23 cellular contexts compared by ENCODE assay signal in genomic region chr11:133491680-133492383, GRCh38. TPM values are rescaled to one million over a fixed set of nuclear protein-coding genes. Genes with fewer than 3 reads are reported as not detected.
DNase-seq lines count a peak whose midpoint lies in the region; ATAC-seq and TF ChIP-seq lines count a peak whose summit lies in the region.
"Had no signal": no experiment of that assay in that cellular context is flagged by ENCODE, and none has a peak within 500 bp of the region (broad histone marks: within the 10 kb centered on the region; RNA-seq: fewer than 3 reads in every experiment).

No MANE protein-coding gene starts in this region.

- no peak overlapping the region for H2BK5ac ChIP-seq in neuronal stem cell (ENCODE audit: low read length)

- no peak overlapping the region for H2BK120ac ChIP-seq in neuronal stem cell (ENCODE audit: low read depth, low read length)

- H3K4me1 ChIP-seq in neuronal stem cell (ENCODE audit: control insufficient read depth in 2 of 2, insufficient read depth in 1 of 2, low read depth in 1 of 2, low read length in 2 of 2) (no peaks in the 10 kb centered on the region), vagina (no peaks in the 10 kb centered on the region), hepatocyte (ENCODE audit: insufficient read depth) (no peaks in the 10 kb centered on the region)
- H3K4me1 ChIP-seq: BE2C; BLaER1 treated with 17β-estradiol and CSF1 and Interleukin-3, amounts not matched to agents 10 nM and 100 nM; HAP-1 had no signal

- H2BK15ac ChIP-seq in neuronal stem cell (ENCODE audit: low read length): no peak overlapping the region

- H3K27me3 Mint-ChIP-seq in WTC11 (ENCODE audit: low read depth): no peaks in the 10 kb centered on the region
- H3K27me3 Mint-ChIP-seq: CD4-positive, alpha-beta T cell; CD8-positive, alpha-beta memory T cell had no signal

- H2AK5ac ChIP-seq in neuronal stem cell (ENCODE audit: low read depth, low read length): no peak overlapping the region

- H3K9me3 ChIP-seq in neuronal stem cell (replicated peaks in 1 of 2; ENCODE audit: control insufficient read depth in 2 of 2, insufficient read depth in 1 of 2, low read depth in 1 of 2, low read length in 2 of 2): no peaks in the 10 kb centered on the region
- H3K9me3 ChIP-seq in vagina: no peaks in the 10 kb centered on the region
- H3K9me3 ChIP-seq in hepatocyte (ENCODE audit: low read depth): no peaks in the 10 kb centered on the region
- H3K9me3 ChIP-seq: BE2C, HAP-1 had no signal

- H3K27ac ChIP-seq in neuronal stem cell (replicated peaks; ENCODE audit: low read length): no peak overlapping the region
- no peak overlapping the region for H3K27ac ChIP-seq in vagina
- H3K27ac ChIP-seq in coronary artery: no peak overlapping the region
- no peak overlapping the region for H3K27ac ChIP-seq in hepatocyte
- H3K27ac ChIP-seq: 22Rv1; BLaER1 treated with 17β-estradiol and CSF1 and Interleukin-3, amounts not matched to agents 10 nM and 100 nM; GM23248 had no signal

- H3K4me1 Mint-ChIP-seq in WTC11: no peaks in the 10 kb centered on the region; the same call in 1 of the 2 replicates
- H3K4me1 Mint-ChIP-seq: CD14-positive monocyte; CD8-positive, alpha-beta memory T cell had no signal

- H3K4me3 Mint-ChIP-seq in WTC11: no peak overlapping the region
- H3K4me3 Mint-ChIP-seq: CD14-positive monocyte; CD4-positive, alpha-beta T cell; CD8-positive, alpha-beta memory T cell; HFFc6 had no signal

- no peaks in the 10 kb centered on the region for H3K27me3 ChIP-seq in neuronal stem cell (ENCODE audit: control insufficient read depth in 3 of 3, insufficient read depth in 3 of 3, low read depth in 1 of 3, low read length in 3 of 3)
- H3K27me3 ChIP-seq in vagina: no peaks in the 10 kb centered on the region
- no peaks in the 10 kb centered on the region for H3K27me3 ChIP-seq in hepatocyte
- H3K27me3 ChIP-seq: BE2C; BLaER1 treated with 17β-estradiol and CSF1 and Interleukin-3, amounts not matched to agents 10 nM and 100 nM had no signal

- no peak overlapping the region for H3K4ac ChIP-seq in neuronal stem cell (ENCODE audit: low read length)

- POLR2A ChIA-PET in WTC11 (lab: Charles Lee): no interaction called here

- WGBS in neuronal stem cell (ENCODE audit: extremely low coverage in 2 of 2, insufficient read length in 2 of 2, insufficient replicate concordance in 1 of 2), 2 donors: no CpG with 5 or more reads among the region's 9 CpGs
- WGBS in hepatocyte (ENCODE audit: low lambda C conversion rate, missing lambda C conversion rate): 72% methylated on average over 9 of the region's 9 CpGs

- no peak overlapping the region for H3K23ac ChIP-seq in neuronal stem cell (ENCODE audit: low read depth, low read length, poor library complexity)

- no peaks in the 10 kb centered on the region for H3K79me2 ChIP-seq in hepatocyte

- no peaks in the 10 kb centered on the region for H4K20me1 ChIP-seq in hepatocyte (ENCODE audit: insufficient read depth, poor library complexity, severe bottlenecking)
- H4K20me1 ChIP-seq: BLaER1 treated with 17β-estradiol and CSF1 and Interleukin-3, amounts not matched to agents 10 nM and 100 nM had no signal

- no peaks in the 10 kb centered on the region for H3K9me2 ChIP-seq in hepatocyte (replicated peaks; ENCODE audit: insufficient read depth)

- H2AFZ ChIP-seq in neuronal stem cell (ENCODE audit: low read length): no peak overlapping the region
- no peak overlapping the region for H2AFZ ChIP-seq in hepatocyte
- H2AFZ ChIP-seq: GM23248 had no signal

- no peak overlapping the region for H4K91ac ChIP-seq in neuronal stem cell (ENCODE audit: low read depth, low read length, poor library complexity)

- no peak for TF ChIP-seq POLR2A in vagina (IDR thresholded peaks at IDR 0.05)

- CTCF ChIA-PET in WTC11 (lab: Charles Lee): no interaction called here

- intact Hi-C loops in Right ventricle myocardium superior (cut with DNase I): no loop called here
- intact Hi-C loops in Right ventricle myocardium inferior (cut with DNase I): no loop called here
- intact Hi-C loops in vagina (cut with DNase I): no loop called here

- H3K4me3 ChIP-seq in neuronal stem cell (ENCODE audit: low read length in 2 of 2) (no peak overlapping the region), vagina (no peak overlapping the region), coronary artery (no peak overlapping the region), hepatocyte (no peak overlapping the region)
- H3K4me3 ChIP-seq: BLaER1 treated with 17β-estradiol and CSF1 and Interleukin-3, amounts not matched to agents 10 nM and 100 nM; GM12878; GM23248; HAP-1 had no signal

- H3K9ac ChIP-seq in neuronal stem cell (ENCODE audit: low read depth, low read length, poor library complexity): no peak overlapping the region
- H3K9ac ChIP-seq: BLaER1 treated with 17β-estradiol and CSF1 and Interleukin-3, amounts not matched to agents 10 nM and 100 nM; GM23248 had no signal

- no peak overlapping the region for H3K14ac ChIP-seq in neuronal stem cell (ENCODE audit: low read length)

- ATAC-seq in Right ventricle myocardium superior (ENCODE audit: poor library complexity) (peak; percentile 36), Right ventricle myocardium inferior (no peak), WTC11 (peak; percentile 50; the same call in 1 of the 2 replicates)
- ATAC-seq: GM12878 had no signal

- no peak for TF ChIP-seq CTCF in WTC11 (IDR thresholded peaks at IDR 0.05)
- no peak for TF ChIP-seq CTCF in vagina (IDR thresholded peaks at IDR 0.05)
- no peak for TF ChIP-seq CTCF in coronary artery (IDR thresholded peaks at IDR 0.05)
- no peak for TF ChIP-seq CTCF in hepatocyte (IDR thresholded peaks at IDR 0.05; ENCODE audit: poor library complexity)

- peaks cover 11% of the 10 kb centered on the region for H3K9me3 Mint-ChIP-seq in WTC11

- no peaks in the 10 kb centered on the region for H3K79me1 ChIP-seq in neuronal stem cell (ENCODE audit: low read depth, low read length)

- no peak for DNase-seq in Right ventricle myocardium superior
- DNase-seq in Right ventricle myocardium inferior (ENCODE audit: missing footprints): no peak
- no peak for DNase-seq in WTC11 (ENCODE audit: low spot score)
- no peak for DNase-seq in neuronal stem cell (ENCODE audit: low spot score)
- peak; percentile 43 to 79 for DNase-seq in vagina (ENCODE audit: extremely low spot score in 2 of 2)
- DNase-seq in coronary artery (ENCODE audit: low spot score): no peak
- no peak for DNase-seq in hepatocyte (ENCODE audit: low spot score)
- DNase-seq in NCI-H748 (lab: John Stamatoyannopoulos, UW; ENCODE audit: unreplicated experiment): no peak
- DNase-seq: AML-193; BE2C; CD4-positive, alpha-beta T cell; CD8-positive, alpha-beta memory T cell; DMS 273 treated with DMSO at 0.1 percent for 48 hours; DMS79; EL; GDM1; GM23248; HFFc6 had no signal

- H3K18ac ChIP-seq in neuronal stem cell (ENCODE audit: low read length): peak overlapping the region; percentile 51

- H4K8ac ChIP-seq in neuronal stem cell (ENCODE audit: low read depth, low read length): no peak overlapping the region

- no peak overlapping the region for H3K27ac Mint-ChIP-seq in WTC11
- H3K27ac Mint-ChIP-seq: CD14-positive monocyte; CD4-positive, alpha-beta T cell; CD8-positive, alpha-beta memory T cell; HFFc6 had no signal

- H3K4me2 ChIP-seq in neuronal stem cell (ENCODE audit: insufficient read depth, low read length, poor library complexity, severe bottlenecking): no peak overlapping the region
- H3K4me2 ChIP-seq in hepatocyte: no peak overlapping the region
- H3K4me2 ChIP-seq: BLaER1 treated with 17β-estradiol and CSF1 and Interleukin-3, amounts not matched to agents 10 nM and 100 nM had no signal

- no peak overlapping the region for H2BK12ac ChIP-seq in neuronal stem cell (ENCODE audit: low read length)

- H3K36me3 ChIP-seq in neuronal stem cell (replicated peaks in 1 of 2; ENCODE audit: control insufficient read depth in 2 of 2, insufficient read depth in 2 of 2, low read length in 2 of 2) (no peaks in the 10 kb centered on the region), vagina (no peaks in the 10 kb centered on the region), hepatocyte (replicated peaks; ENCODE audit: insufficient read depth, low read depth) (no peaks in the 10 kb centered on the region)
- H3K36me3 ChIP-seq: BE2C; BLaER1 treated with 17β-estradiol and CSF1 and Interleukin-3, amounts not matched to agents 10 nM and 100 nM; HAP-1 had no signal

- no peaks in the 10 kb centered on the region for H3K36me3 Mint-ChIP-seq in WTC11
- H3K36me3 Mint-ChIP-seq: CD14-positive monocyte; CD8-positive, alpha-beta memory T cell had no signal

TF ChIP-seq in WTC11, 78 proteins besides CTCF, POLR2A, EP300 and RAD21:
- TF ChIP-seq JUN (CRISPR knock-in tag; IDR thresholded peaks at IDR 0.05) (no peak), NFATC4 (CRISPR knock-in tag; IDR thresholded peaks at IDR 0.05) (no peak)

RNA-seq across cellular contexts. Expression of gene OPCML, which starts 40.5 kb away (rescaled TPM):
- total RNA-seq in Right ventricle myocardium superior: 0.59 TPM
- 0.05 TPM for total RNA-seq in Right ventricle myocardium inferior
- total RNA-seq in WTC11 (2021): 1.5 to 1.8 TPM (median 1.7 TPM) in 3 replicates
- 0.26 TPM for polyA plus RNA-seq in neuronal stem cell (2013, experiment 1 of 2)
- 0.21 TPM for polyA plus RNA-seq in neuronal stem cell (2013, experiment 2 of 2)
- not detected for total RNA-seq in vagina
- total RNA-seq in hepatocyte: 0.37 and 0.76 TPM in 2 replicates
- 0.98 TPM in 1 of 2 replicates, not detected in the other for polyA plus RNA-seq in hepatocyte
- total RNA-seq: CD4-positive, alpha-beta T cell; CD8-positive, alpha-beta memory T cell; GM12878 had no signal
- polyA plus RNA-seq: CD14-positive monocyte; CD8-positive, alpha-beta memory T cell had no signal

Comparison
In these comparisons a context has a peak if more than half of its experiments do, and no peak if none do; other contexts are left out.
1. DNase-seq: peak in vagina (2 of 2); none in Right ventricle myocardium superior (single experiment), Right ventricle myocardium inferior (single experiment), WTC11 (single experiment), neuronal stem cell (single experiment), coronary artery (single experiment), hepatocyte (single experiment) and NCI-H748 (single experiment).